7 cellular contexts compared by ENCODE assay signal in genomic region chr7:36440880-36441279, GRCh38. TPM values are rescaled to one million over a fixed set of nuclear protein-coding genes. Genes with fewer than 3 reads are reported as not detected.
A peak's percentile ranks its signal among the peaks of the same experiment; 100 is the strongest.
DNase-seq lines count a peak whose midpoint lies in the region; FAIRE-seq and TF ChIP-seq lines count a peak whose summit lies in the region.

No MANE protein-coding gene starts in this region.

- no peaks in the 10 kb centered on the region for H3K4me1 Mint-ChIP-seq in progenitor cell of endocrine pancreas (ENCODE audit: low read depth)
- no peaks in the 10 kb centered on the region for H3K4me1 Mint-ChIP-seq in activated CD4-positive, alpha-beta T cell treated with anti-CD3 and anti-CD28 coated beads, Interleukin-2, amount 10 ng/mL, durations not matched to agents 7 days and 5 days

- POLR2A ChIA-PET in activated CD4-positive, alpha-beta T cell treated with anti-CD3 and anti-CD28 coated beads, Interleukin-2, amount 10 ng/mL, durations not matched to agents 7 days and 5 days (lab: Charles Lee), result no interaction called here

- H3K4me3 Mint-ChIP-seq in progenitor cell of endocrine pancreas (ENCODE audit: low read depth), result no peak overlapping the region
- H3K4me3 Mint-ChIP-seq in activated CD4-positive, alpha-beta T cell treated with anti-CD3 and anti-CD28 coated beads, Interleukin-2, amount 10 ng/mL, durations not matched to agents 7 days and 5 days, result no peak overlapping the region

- peak; percentile 39 for TF ChIP-seq CTCF in GM12873 (IDR thresholded peaks at IDR 0.05; ENCODE audit: insufficient read depth, low read depth, low read length, missing control alignments)
- TF ChIP-seq CTCF in progenitor cell of endocrine pancreas (IDR thresholded peaks at IDR 0.05; ENCODE audit: unreplicated experiment), result peak; percentile 72

- H3K9me3 Mint-ChIP-seq in progenitor cell of endocrine pancreas (ENCODE audit: low read depth), result no peaks in the 10 kb centered on the region
- H3K9me3 Mint-ChIP-seq in activated CD4-positive, alpha-beta T cell treated with anti-CD3 and anti-CD28 coated beads, Interleukin-2, amount 10 ng/mL, durations not matched to agents 7 days and 5 days, result no peaks in the 10 kb centered on the region

- DNase-seq in NCI-H2171 (lab: John Stamatoyannopoulos, UW) (peak; percentile 14), dermis blood vessel endothelial cell (peak; percentile 56), progenitor cell of endocrine pancreas (ENCODE audit: low spot score, unreplicated experiment) (no peak), GM12892 (ENCODE audit: insufficient read length) (no peak)
- no peak for DNase-seq in stimulated activated CD4-positive, alpha-beta T cell treated with anti-CD3 and anti-CD28 coated beads, Interleukin-2, amount 100 ng/mL, for 24 hours
- no peak for DNase-seq in activated CD4-positive, alpha-beta T cell treated with anti-CD3 and anti-CD28 coated beads, Interleukin-2, amount 10 ng/mL, durations not matched to agents 7 days and 5 days

- TF ChIP-seq POLR2A in GM12892 (IDR thresholded peaks at IDR 0.05; ENCODE audit: low read depth, low read length), result no peak

- CTCF ChIA-PET in activated CD4-positive, alpha-beta T cell treated with anti-CD3 and anti-CD28 coated beads, Interleukin-2, amount 10 ng/mL, durations not matched to agents 7 days and 5 days (lab: Charles Lee), result interaction anchor here (0.7 to 1.9 kb wide), 9 partner anchors 9 to 760 kb away, joined by 3 to 5 read pairs (median 4); a partner anchor contains a TSS

- no peak overlapping the region for H3K27ac Mint-ChIP-seq in progenitor cell of endocrine pancreas
- no peak overlapping the region for H3K27ac Mint-ChIP-seq in activated CD4-positive, alpha-beta T cell treated with anti-CD3 and anti-CD28 coated beads, Interleukin-2, amount 10 ng/mL, durations not matched to agents 7 days and 5 days

- no peaks in the 10 kb centered on the region for H3K27me3 Mint-ChIP-seq in progenitor cell of endocrine pancreas
- no peaks in the 10 kb centered on the region for H3K27me3 Mint-ChIP-seq in activated CD4-positive, alpha-beta T cell treated with anti-CD3 and anti-CD28 coated beads, Interleukin-2, amount 10 ng/mL, durations not matched to agents 7 days and 5 days

- peaks cover 4% of the 10 kb centered on the region for H3K36me3 Mint-ChIP-seq in progenitor cell of endocrine pancreas (ENCODE audit: insufficient read depth)
- peaks cover 33% of the 10 kb centered on the region for H3K36me3 Mint-ChIP-seq in activated CD4-positive, alpha-beta T cell treated with anti-CD3 and anti-CD28 coated beads, Interleukin-2, amount 10 ng/mL, durations not matched to agents 7 days and 5 days (ENCODE audit: low read depth)

- no peak for FAIRE-seq in GM12892 (lab: Jason Lieb, UNC)

RNA-seq across cellular contexts. Expression of gene ANLN, which starts 51.2 kb away (rescaled TPM):
- total RNA-seq in dermis blood vessel endothelial cell (21.6 and 95.5 TPM in 2 replicates), progenitor cell of endocrine pancreas (37.2 and 40.6 TPM in 2 replicates)
- total RNA-seq in activated CD4-positive, alpha-beta T cell treated with anti-CD3 and anti-CD28 coated beads, Interleukin-2, amount 10 ng/mL, durations not matched to agents 7 days and 5 days, result 100 to 1,000 TPM in 1 of 2 experiments, 10 to 100 TPM in 1; 87.9 to 100 TPM
- polyA plus RNA-seq in GM12892 (2012; ENCODE audit: missing spikeins), result 9.1 TPM

Comparison
In these comparisons a context has a peak if more than half of its experiments do, and no peak if none do; other contexts are left out.
1. DNase-seq: peak in NCI-H2171 (single experiment) and dermis blood vessel endothelial cell (single experiment); none in progenitor cell of endocrine pancreas (single experiment), stimulated activated CD4-positive, alpha-beta T cell treated with anti-CD3 and anti-CD28 coated beads, Interleukin-2, amount 100 ng/mL, for 24 hours (0 of 2), activated CD4-positive, alpha-beta T cell treated with anti-CD3 and anti-CD28 coated beads, Interleukin-2, amount 10 ng/mL, durations not matched to agents 7 days and 5 days (single experiment) and GM12892 (single experiment).